Comparison of ENCODE assay signal across 8 cellular contexts in the genomic region with DNA sequence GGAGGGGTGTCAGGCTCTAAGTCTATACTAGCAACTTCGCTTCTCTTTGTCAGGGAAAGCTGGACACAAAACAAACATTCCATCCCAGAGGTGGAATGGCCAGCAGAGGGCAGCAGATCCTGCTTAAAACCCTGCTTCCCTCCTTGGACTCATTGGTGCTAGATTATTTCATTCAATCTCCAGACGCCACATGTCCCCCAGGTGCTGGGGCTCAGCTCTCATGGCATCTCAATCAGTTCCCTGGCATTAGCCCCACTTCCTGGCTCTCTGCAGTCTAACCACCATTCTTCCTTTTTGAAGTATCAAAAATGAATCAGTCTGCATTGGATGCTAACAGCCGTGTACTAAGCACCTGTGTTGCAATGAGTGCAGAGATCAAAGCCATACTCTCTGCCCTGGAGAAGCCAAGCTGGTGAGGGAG. TPM values are rescaled to one million over a fixed set of nuclear protein-coding genes. Genes with fewer than 3 reads are reported as not detected.
A peak's percentile ranks its signal among the peaks of the same experiment; 100 is the strongest.
DNase-seq lines count a peak whose midpoint lies in the region; ATAC-seq, FAIRE-seq and TF ChIP-seq lines count a peak whose summit lies in the region.

No MANE protein-coding gene starts in this region.

- H2BK5ac ChIP-seq in H1 (ENCODE audit: low read depth, low read length): no peak overlapping the region

- no peak overlapping the region for H4K5ac ChIP-seq in H1 (ENCODE audit: insufficient read length, low read depth, low read length)

- no peak for TF ChIP-seq POLR2A in H1 (IDR thresholded peaks at IDR 0.05; ENCODE audit: control extremely low read depth in 1 of 2, low read depth in 2 of 2, low read length in 2 of 2)

- H3K18ac ChIP-seq in H1 (ENCODE audit: extremely low read depth, low read length): no peak overlapping the region

- H3K23me2 ChIP-seq in H1 (ENCODE audit: low read depth, low read length): no peaks in the 10 kb centered on the region

- H3K9ac ChIP-seq in H1 (replicated peaks in 1 of 4; ENCODE audit: extremely low read depth in 1 of 4, low read depth in 3 of 4, low read length in 3 of 4): no peak overlapping the region

- no peak for TF ChIP-seq EP300 in H1 (IDR thresholded peaks at IDR 0.05; ENCODE audit: borderline replicate concordance in 1 of 2, low read depth in 2 of 2, low read length in 2 of 2)

- H4K8ac ChIP-seq in H1 (ENCODE audit: extremely low read depth, insufficient read depth, low read length): no peak overlapping the region

- H2BK20ac ChIP-seq in H1 (ENCODE audit: low read length): no peak overlapping the region

- H3K9me3 ChIP-seq in H1 (ENCODE audit: insufficient read depth in 2 of 2, low read depth in 1 of 2, low read length in 1 of 2): no peaks in the 10 kb centered on the region

- H3K79me2 ChIP-seq in H1 (ENCODE audit: control insufficient read depth in 1 of 2, insufficient read depth in 2 of 2, low read length in 2 of 2): no peaks in the 10 kb centered on the region

- H3K79me1 ChIP-seq in H1 (ENCODE audit: low read depth, low read length): no peaks in the 10 kb centered on the region

- peak; percentile 53 for ATAC-seq in memory B cell (ENCODE audit: low read depth)
- ATAC-seq in HG02759 (IDR thresholded peaks at IDR 0.05; ENCODE audit: unreplicated experiment): no peak

- no peak overlapping the region for H4K91ac ChIP-seq in H1 (replicated peaks; ENCODE audit: insufficient read length, low read length)

- no peaks in the 10 kb centered on the region for H3K36me3 ChIP-seq in H1 (ENCODE audit: control insufficient read depth in 2 of 4, insufficient read depth in 4 of 4, low read length in 3 of 4)

- peak; percentile 97 for FAIRE-seq in H1 (lab: Jason Lieb, UNC)

- H3K27me3 Mint-ChIP-seq in activated CD4-positive, alpha-beta memory T cell treated with anti-CD3 and anti-CD28 coated beads for 36 hours: peaks cover 6% of the 10 kb centered on the region
- peaks cover 20% of the 10 kb centered on the region for H3K27me3 Mint-ChIP-seq in memory B cell

- H3K4me2 ChIP-seq in H1 (ENCODE audit: insufficient read depth in 1 of 2, low read depth in 2 of 2, low read length in 2 of 2): no peak overlapping the region

- H2AFZ ChIP-seq in H1 (ENCODE audit: low read length): no peak overlapping the region

- no peaks in the 10 kb centered on the region for H3K9me3 Mint-ChIP-seq in activated CD4-positive, alpha-beta memory T cell treated with anti-CD3 and anti-CD28 coated beads for 36 hours
- H3K9me3 Mint-ChIP-seq in memory B cell: no peaks in the 10 kb centered on the region

- DNase-seq in NK-92 treated with Interleukin-12 subunit alpha and Interleukin-12 subunit beta, amount 100 ng/mL, for 24 hours (lab: John Stamatoyannopoulos, UW): peak; percentile 9
- DNase-seq in NK-92 (lab: John Stamatoyannopoulos, UW; ENCODE audit: unreplicated experiment) (no peak), NCI-H2171 treated with DMSO at 0.1 percent for 48 hours (lab: John Stamatoyannopoulos, UW) (peak; percentile 42), H1 (ENCODE audit: low read depth in 1 of 2, low spot score in 2 of 2) (peak; percentile 50 to 88), memory B cell (ENCODE audit: low spot score in 2 of 2) (peak; percentile 22 to 37)
- peak; percentile 72 for DNase-seq in activated CD4-positive, alpha-beta memory T cell treated with anti-CD3 and anti-CD28 coated beads for 36 hours
- peak; percentile 18 to 50 for DNase-seq in stimulated activated CD8-positive, alpha-beta memory T cell treated with anti-CD3 and anti-CD28 coated beads, Interleukin-2, amount 100 ng/mL, for 48 hours (ENCODE audit: low read depth in 2 of 2)

- no peaks in the 10 kb centered on the region for H3K36me3 Mint-ChIP-seq in activated CD4-positive, alpha-beta memory T cell treated with anti-CD3 and anti-CD28 coated beads for 36 hours
- H3K36me3 Mint-ChIP-seq in memory B cell: no peaks in the 10 kb centered on the region

- H3K27ac ChIP-seq in H1 (ENCODE audit: low read depth, low read length): no peak overlapping the region

- CTCF ChIA-PET in activated CD4-positive, alpha-beta memory T cell treated with anti-CD3 and anti-CD28 coated beads for 36 hours (lab: Charles Lee): interaction anchor here (0.6 to 10.8 kb wide), 21 partner anchors 9 to 192 kb away, joined by 3 to 95 read pairs (median 4); a partner anchor contains a TSS
- CTCF ChIA-PET in H1 (lab: Charles Lee; ENCODE audit: partially characterized antibody): interaction anchor here (0.6 to 6.2 kb wide), 41 partner anchors 9 to 1198 kb away, joined by 3 to 57 read pairs (median 6); no protein-coding TSS in a partner anchor

- no peak overlapping the region for H2BK12ac ChIP-seq in H1 (ENCODE audit: low read depth, low read length)

- no peak overlapping the region for H3K23ac ChIP-seq in H1 (ENCODE audit: insufficient read length)

- no peak overlapping the region for H3K27ac Mint-ChIP-seq in activated CD4-positive, alpha-beta memory T cell treated with anti-CD3 and anti-CD28 coated beads for 36 hours
- no peak overlapping the region for H3K27ac Mint-ChIP-seq in memory B cell

- no peak overlapping the region for H3K4ac ChIP-seq in H1 (replicated peaks; ENCODE audit: insufficient read length, low read depth, low read length)

- H3K27me3 ChIP-seq in H1 (replicated peaks in 1 of 4; ENCODE audit: control insufficient read depth in 3 of 4, extremely low read depth in 1 of 4, insufficient read depth in 3 of 4, low read length in 3 of 4): peaks cover 0 to 19% (median 13%) of the 10 kb centered on the region in 4 experiments; a peak in 3 of 7 replicates

- peak; percentile 72 to 77 for TF ChIP-seq RAD21 in H1 (IDR thresholded peaks at IDR 0.05 in 1 of 2, conservative IDR thresholded peaks at IDR 0.05 in 1 of 2; ENCODE audit: low read depth in 2 of 2, low read length in 2 of 2)

- H3K4me1 ChIP-seq in H1 (replicated peaks in 1 of 4; ENCODE audit: control insufficient read depth in 3 of 4, insufficient read depth in 4 of 4, low read length in 3 of 4): 0 out of 7 replicates have a peak, but pooled peaks cover 0 to 2% (median 0%) of the 10 kb centered on the region in 4 experiments

- POLR2A ChIA-PET in activated CD4-positive, alpha-beta memory T cell treated with anti-CD3 and anti-CD28 coated beads for 36 hours (lab: Charles Lee): no interaction called here
- POLR2A ChIA-PET in H1 (lab: Charles Lee; ENCODE audit: partially characterized antibody): interaction anchor here (1.1 to 1.2 kb wide), 2 partner anchors 18 to 62 kb away, joined by 3 read pairs; no protein-coding TSS in a partner anchor

- 58% methylated on average over 3 of the region's 3 CpGs; no CpG with 5 or more reads in 1 of the 2 experiments for WGBS in H1 (ENCODE audit: extremely low coverage in 1 of 2, insufficient coverage in 1 of 2, insufficient read length in 1 of 2, insufficient replicate concordance in 2 of 2, low coverage in 1 of 2, low lambda C conversion rate in 2 of 2, missing lambda C conversion rate in 1 of 2), 2 experiments

- H3K56ac ChIP-seq in H1 (replicated peaks; ENCODE audit: insufficient read length, low read depth, low read length): no peak overlapping the region

- no peak overlapping the region for H3K4me3 Mint-ChIP-seq in activated CD4-positive, alpha-beta memory T cell treated with anti-CD3 and anti-CD28 coated beads for 36 hours
- no peak overlapping the region for H3K4me3 Mint-ChIP-seq in memory B cell

- H2AK5ac ChIP-seq in H1 (ENCODE audit: low read depth, low read length): no peak overlapping the region

- H2BK15ac ChIP-seq in H1 (ENCODE audit: low read length): no peak overlapping the region

- no peak overlapping the region for H2BK120ac ChIP-seq in H1 (replicated peaks; ENCODE audit: low read depth, low read length)

- intact Hi-C loops in activated CD4-positive, alpha-beta memory T cell treated with anti-CD3 and anti-CD28 coated beads for 36 hours (cut with micrococcal nuclease): no loop called here

- no peaks in the 10 kb centered on the region for H4K20me1 ChIP-seq in H1 (replicated peaks in 1 of 2; ENCODE audit: control insufficient read depth in 1 of 2, insufficient read depth in 2 of 2, low read length in 2 of 2)

- no peak overlapping the region for H3K4me3 ChIP-seq in H1 (ENCODE audit: extremely low read depth in 1 of 4, insufficient read depth in 2 of 4, low read depth in 3 of 4, low read length in 4 of 4)

- no peak overlapping the region for H3K14ac ChIP-seq in H1 (ENCODE audit: insufficient read length)

- TF ChIP-seq CTCF in H1 (IDR thresholded peaks at IDR 0.05; ENCODE audit: control extremely low read depth in 1 of 3, insufficient read depth in 1 of 3, low read depth in 1 of 3, low read length in 3 of 3): peak; percentile 75 to 97 (median 84)

- H3K4me1 Mint-ChIP-seq in activated CD4-positive, alpha-beta memory T cell treated with anti-CD3 and anti-CD28 coated beads for 36 hours (ENCODE audit: low read depth): no peaks in the 10 kb centered on the region
- peaks cover 2% of the 10 kb centered on the region for H3K4me1 Mint-ChIP-seq in memory B cell

RNA-seq across cellular contexts. Expression of a gene that starts 8.1 kb away (rescaled TPM):
- total RNA-seq in activated CD4-positive, alpha-beta memory T cell treated with anti-CD3 and anti-CD28 coated beads for 36 hours: not detected
- 8.1 and 13.1 TPM in 2 replicates for total RNA-seq in H1 (2021; fragmentation: NEBNext Ultra II Directional; extraction: Animal tissue kit (Norgen Biotek cat#: 25700))
- polyA plus RNA-seq in H1 (2011; rRNA removed): 5.8 and 6.1 TPM in 2 replicates
- polyA plus RNA-seq in H1 (2011; cell fraction: cytosol; rRNA removed): 8.0 TPM
- 5.1 TPM for polyA plus RNA-seq in H1 (2011; cell fraction: nucleus; rRNA removed)
- 8.9 to 10.7 TPM (median 10.3 TPM) in 4 replicates for polyA plus RNA-seq in H1 (2012, experiment 1 of 2)
- polyA plus RNA-seq in H1 (2012, experiment 2 of 2): 7.3 TPM
- polyA plus RNA-seq in H1 (2013, experiment 1 of 2): 15.4 TPM
- 16.5 TPM for polyA plus RNA-seq in H1 (2013, experiment 2 of 2)
- polyA minus RNA-seq in H1 (2011; rRNA and poly(A)+ RNA removed): 2.0 and 4.3 TPM in 2 replicates
- polyA minus RNA-seq in H1 (2011; cell fraction: cytosol; rRNA and poly(A)+ RNA removed): 6.1 TPM
- 4.7 TPM for polyA minus RNA-seq in H1 (2011; cell fraction: nucleus; rRNA and poly(A)+ RNA removed)

RNA-seq across cellular contexts. Expression of a gene that starts 38.2 kb away (rescaled TPM):
- not detected for total RNA-seq in activated CD4-positive, alpha-beta memory T cell treated with anti-CD3 and anti-CD28 coated beads for 36 hours
- not detected in 2 replicates for total RNA-seq in H1 (2021; fragmentation: NEBNext Ultra II Directional; extraction: Animal tissue kit (Norgen Biotek cat#: 25700))
- polyA plus RNA-seq in H1 (2011; rRNA removed): not detected in 2 replicates
- not detected for polyA plus RNA-seq in H1 (2011; cell fraction: cytosol; rRNA removed)
- polyA plus RNA-seq in H1 (2011; cell fraction: nucleus; rRNA removed): not detected
- not detected in 4 replicates for polyA plus RNA-seq in H1 (2012, experiment 1 of 2)
- polyA plus RNA-seq in H1 (2012, experiment 2 of 2): not detected
- not detected for polyA plus RNA-seq in H1 (2013, experiment 1 of 2)
- not detected for polyA plus RNA-seq in H1 (2013, experiment 2 of 2)
- polyA minus RNA-seq in H1 (2011; rRNA and poly(A)+ RNA removed): not detected in 2 replicates
- polyA minus RNA-seq in H1 (2011; cell fraction: cytosol; rRNA and poly(A)+ RNA removed): not detected
- polyA minus RNA-seq in H1 (2011; cell fraction: nucleus; rRNA and poly(A)+ RNA removed): not detected

RNA-seq across cellular contexts. Expression of a gene that starts 47.1 kb away (rescaled TPM):
- total RNA-seq in activated CD4-positive, alpha-beta memory T cell treated with anti-CD3 and anti-CD28 coated beads for 36 hours: 10 to 100 TPM; 10.4 to 11.1 TPM
- total RNA-seq in H1 (2021; fragmentation: NEBNext Ultra II Directional; extraction: Animal tissue kit (Norgen Biotek cat#: 25700)): 0.78 and 0.90 TPM in 2 replicates
- 1.8 and 2.3 TPM in 2 replicates for polyA plus RNA-seq in H1 (2011; rRNA removed)
- polyA plus RNA-seq in H1 (2011; cell fraction: cytosol; rRNA removed): 2.1 TPM
- polyA plus RNA-seq in H1 (2011; cell fraction: nucleus; rRNA removed): 3.6 TPM
- 1.3 to 1.9 TPM (median 1.6 TPM) in 4 replicates for polyA plus RNA-seq in H1 (2012, experiment 1 of 2)
- 2.0 TPM for polyA plus RNA-seq in H1 (2012, experiment 2 of 2)
- polyA plus RNA-seq in H1 (2013, experiment 1 of 2): 0.43 TPM
- polyA plus RNA-seq in H1 (2013, experiment 2 of 2): 0.44 TPM
- 3.6 and 6.5 TPM in 2 replicates for polyA minus RNA-seq in H1 (2011; rRNA and poly(A)+ RNA removed)
- 0.51 TPM for polyA minus RNA-seq in H1 (2011; cell fraction: cytosol; rRNA and poly(A)+ RNA removed)
- 1.4 TPM for polyA minus RNA-seq in H1 (2011; cell fraction: nucleus; rRNA and poly(A)+ RNA removed)

RNA-seq across cellular contexts. Expression of a gene that starts 51.6 kb away (rescaled TPM):
- not detected for total RNA-seq in activated CD4-positive, alpha-beta memory T cell treated with anti-CD3 and anti-CD28 coated beads for 36 hours
- not detected in 2 replicates for total RNA-seq in H1 (2021; fragmentation: NEBNext Ultra II Directional; extraction: Animal tissue kit (Norgen Biotek cat#: 25700))
- not detected in 2 replicates for polyA plus RNA-seq in H1 (2011; rRNA removed)
- polyA plus RNA-seq in H1 (2011; cell fraction: cytosol; rRNA removed): not detected
- polyA plus RNA-seq in H1 (2011; cell fraction: nucleus; rRNA removed): not detected
- not detected in 4 replicates for polyA plus RNA-seq in H1 (2012, experiment 1 of 2)
- polyA plus RNA-seq in H1 (2012, experiment 2 of 2): not detected
- polyA plus RNA-seq in H1 (2013, experiment 1 of 2): not detected
- not detected for polyA plus RNA-seq in H1 (2013, experiment 2 of 2)
- not detected in 2 replicates for polyA minus RNA-seq in H1 (2011; rRNA and poly(A)+ RNA removed)
- polyA minus RNA-seq in H1 (2011; cell fraction: cytosol; rRNA and poly(A)+ RNA removed): not detected
- not detected for polyA minus RNA-seq in H1 (2011; cell fraction: nucleus; rRNA and poly(A)+ RNA removed)
